Comparison of ENCODE assay signal across 9 cellular contexts in genomic region chr10:73907841-73908517, GRCh38. TPM values are rescaled to one million over a fixed set of nuclear protein-coding genes. Genes with fewer than 3 reads are reported as not detected.
DNase-seq lines count a peak whose midpoint lies in the region; ATAC-seq and TF ChIP-seq lines count a peak whose summit lies in the region.
"Had no signal": no experiment of that assay in that cellular context is flagged by ENCODE, and none has a peak within 500 bp of the region (broad histone marks: within the 10 kb centered on the region; RNA-seq: fewer than 3 reads in every experiment).

No MANE protein-coding gene starts in this region.

- H3K4me1 ChIP-seq in right lobe of liver, result peaks cover 0 to 13% (median 0%) of the 10 kb centered on the region in 4 donors
- peaks cover 66% of the 10 kb centered on the region for H3K4me1 ChIP-seq in vagina
- peaks cover 12% of the 10 kb centered on the region for H3K4me1 ChIP-seq in effector memory CD4-positive, alpha-beta T cell (ENCODE audit: control insufficient read depth, insufficient read depth, low read length, poor library complexity, severe bottlenecking)

- H3K36me3 ChIP-seq in right lobe of liver (no peaks in the 10 kb centered on the region), vagina (no peaks in the 10 kb centered on the region)
- H3K36me3 ChIP-seq in effector memory CD4-positive, alpha-beta T cell (ENCODE audit: control insufficient read depth, insufficient read depth, low read length), result no peaks in the 10 kb centered on the region

- TF ChIP-seq CTCF in right lobe of liver (IDR thresholded peaks at IDR 0.05) (no peak), vagina (IDR thresholded peaks at IDR 0.05) (no peak)

- intact Hi-C loops in right lobe of liver (cut with DNase I) (no loop called here), vagina (cut with DNase I) (no loop called here)

- no peak overlapping the region for H3K4me3 ChIP-seq in right lobe of liver
- H3K4me3 ChIP-seq in vagina, result no peak overlapping the region
- H3K4me3 ChIP-seq in effector memory CD4-positive, alpha-beta T cell (ENCODE audit: insufficient read depth, low read depth, low read length, poor library complexity, severe bottlenecking), result no peak overlapping the region

- peaks cover 22% of the 10 kb centered on the region for H3K27me3 Mint-ChIP-seq in activated naive CD8-positive, alpha-beta T cell
- peaks cover 63% of the 10 kb centered on the region for H3K27me3 Mint-ChIP-seq in activated naive CD8-positive, alpha-beta T cell treated with anti-CD3 and anti-CD28 coated beads for 36 hours

- WGBS in right lobe of liver (ENCODE audit: insufficient coverage, low coverage, low lambda C conversion rate, missing lambda C conversion rate), result 68% methylated on average over 4 of the region's 6 CpGs

- H3K9me3 ChIP-seq in right lobe of liver (no peaks in the 10 kb centered on the region), vagina (no peaks in the 10 kb centered on the region)
- no peaks in the 10 kb centered on the region for H3K9me3 ChIP-seq in effector memory CD4-positive, alpha-beta T cell (ENCODE audit: control insufficient read depth, low read length)
- H3K9me3 ChIP-seq: Caco-2 had no signal

- ATAC-seq in right lobe of liver (peak in 3 of 4 donors; percentile 5 to 19 (median 15)), HG03520 (IDR thresholded peaks at IDR 0.05; ENCODE audit: unreplicated experiment) (no peak)

- H3K27ac Mint-ChIP-seq in activated naive CD8-positive, alpha-beta T cell, result no peak overlapping the region
- no peak overlapping the region for H3K27ac Mint-ChIP-seq in activated naive CD8-positive, alpha-beta T cell treated with anti-CD3 and anti-CD28 coated beads for 36 hours

- no peak for DNase-seq in activated naive CD8-positive, alpha-beta T cell treated with anti-CD3 and anti-CD28 coated beads for 36 hours
- DNase-seq in astrocyte of the hippocampus (ENCODE audit: low read depth, low spot score), result peak; percentile 73
- DNase-seq in right lobe of liver, result no peak
- DNase-seq in vagina (ENCODE audit: extremely low spot score in 2 of 2), result no peak
- DNase-seq in NCI-H1930 (lab: John Stamatoyannopoulos, UW), result no peak
- no peak for DNase-seq in effector memory CD4-positive, alpha-beta T cell
- DNase-seq: Caco-2 had no signal

- peaks cover 0 to 10% of the 10 kb centered on the region in 2 donors for H3K27me3 ChIP-seq in right lobe of liver
- no peaks in the 10 kb centered on the region for H3K27me3 ChIP-seq in vagina
- H3K27me3 ChIP-seq in effector memory CD4-positive, alpha-beta T cell (replicated peaks; ENCODE audit: control insufficient read depth, insufficient read depth, low read length, poor library complexity, severe bottlenecking), result peaks cover 14% of the 10 kb centered on the region

- H3K4me1 Mint-ChIP-seq in activated naive CD8-positive, alpha-beta T cell (ENCODE audit: low read depth), result peaks cover 36% of the 10 kb centered on the region
- peaks cover 37% of the 10 kb centered on the region for H3K4me1 Mint-ChIP-seq in activated naive CD8-positive, alpha-beta T cell treated with anti-CD3 and anti-CD28 coated beads for 36 hours

- H3K36me3 Mint-ChIP-seq in activated naive CD8-positive, alpha-beta T cell, result no peaks in the 10 kb centered on the region
- no peaks in the 10 kb centered on the region for H3K36me3 Mint-ChIP-seq in activated naive CD8-positive, alpha-beta T cell treated with anti-CD3 and anti-CD28 coated beads for 36 hours

- H3K9me3 Mint-ChIP-seq in activated naive CD8-positive, alpha-beta T cell (ENCODE audit: low read depth), result no peaks in the 10 kb centered on the region
- H3K9me3 Mint-ChIP-seq in activated naive CD8-positive, alpha-beta T cell treated with anti-CD3 and anti-CD28 coated beads for 36 hours, result no peaks in the 10 kb centered on the region

- peak overlapping the region in 1 of 3 donors; percentile 34 for H3K27ac ChIP-seq in right lobe of liver
- H3K27ac ChIP-seq in vagina, result peak overlapping the region; percentile 91
- H3K27ac ChIP-seq in effector memory CD4-positive, alpha-beta T cell (ENCODE audit: insufficient read depth, low read length, poor library complexity, severe bottlenecking), result no peak overlapping the region

- TF ChIP-seq POLR2A in right lobe of liver (IDR thresholded peaks at IDR 0.05) (no peak), vagina (IDR thresholded peaks at IDR 0.05) (no peak)

- H3K4me3 Mint-ChIP-seq in activated naive CD8-positive, alpha-beta T cell, result peak overlapping the region; percentile 25
- H3K4me3 Mint-ChIP-seq in activated naive CD8-positive, alpha-beta T cell treated with anti-CD3 and anti-CD28 coated beads for 36 hours, result no peak overlapping the region

RNA-seq across cellular contexts. Expression of gene PLAU, which starts 3.0 kb away (rescaled TPM):
- under 1 TPM in 1 of 2 experiments, not detected in 1; 0.12 TPM for total RNA-seq in activated naive CD8-positive, alpha-beta T cell treated with anti-CD3 and anti-CD28 coated beads for 36 hours
- 1 to 10 TPM in 2 of 6 experiments, under 1 TPM in 4; 0.24 to 4.3 (median 0.87) TPM for total RNA-seq in right lobe of liver
- total RNA-seq in vagina, result 18.2 TPM

RNA-seq across cellular contexts. Expression of gene CAMK2G, which starts 33.6 kb away (rescaled TPM):
- total RNA-seq in activated naive CD8-positive, alpha-beta T cell treated with anti-CD3 and anti-CD28 coated beads for 36 hours, result 10 to 100 TPM; 16.5 to 17.4 TPM
- total RNA-seq in right lobe of liver, result 10 to 100 TPM in 2 of 6 experiments, 1 to 10 TPM in 4; 8.3 to 10.7 (median 9.4) TPM
- 48.9 TPM for total RNA-seq in vagina
